14 cellular contexts compared by ENCODE assay signal in the genomic region with DNA sequence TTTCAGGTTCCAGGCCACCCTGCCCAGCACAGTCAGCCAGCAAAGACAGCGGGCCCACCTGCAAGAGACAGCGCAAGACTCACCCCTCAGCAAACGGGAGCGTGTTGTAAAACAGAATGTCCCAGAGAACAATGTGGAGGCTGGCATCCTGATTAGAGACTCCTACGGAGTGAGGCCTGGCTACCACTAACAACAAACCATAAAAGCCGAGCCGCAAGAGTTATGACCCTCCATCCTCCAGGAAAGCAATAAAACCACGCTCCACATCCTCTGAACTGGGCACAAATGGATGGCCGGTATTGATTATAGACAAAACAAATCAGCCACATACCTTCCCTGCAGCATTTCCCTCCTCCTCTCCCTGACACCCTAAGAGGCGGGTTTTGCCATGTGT.
"Had no signal": no experiment of that assay in that cellular context is flagged by ENCODE, and none has a peak within 500 bp of the region (broad histone marks: within the 10 kb centered on the region; RNA-seq: fewer than 3 reads in every experiment).

No MANE protein-coding gene starts in this region.

- H3K36me3 Mint-ChIP-seq: memory B cell; naive thymus-derived CD8-positive, alpha-beta T cell had no signal

- ATAC-seq: activated T-cell treated with anti-CD3 and anti-CD28 coated beads, Interleukin-2, amount 50 U/mL, for 72 hours; body of pancreas; naive thymus-derived CD8-positive, alpha-beta T cell had no signal

- H3K4me1 Mint-ChIP-seq: memory B cell had no signal

- H3K4me3 Mint-ChIP-seq: memory B cell; naive thymus-derived CD8-positive, alpha-beta T cell had no signal

- H3K27ac Mint-ChIP-seq: activated T-cell treated with anti-CD3 and anti-CD28 coated beads, Interleukin-2, amount 50 U/mL, for 72 hours; memory B cell had no signal

- DNase-seq: activated CD4-positive, alpha-beta T cell treated with anti-CD3 and anti-CD28 coated beads, Interleukin-2, amount 50 U/mL, for 48 hours; activated gamma-delta T cell treated with Interleukin-2 at 50 U/mL for 16 hours; activated T-cell treated with anti-CD3 and anti-CD28 coated beads, Interleukin-2, amount 50 U/mL, for 72 hours; amygdala; body of pancreas; caudate nucleus; hypothalamus; kidney; left ventricle myocardium inferior; naive thymus-derived CD8-positive, alpha-beta T cell; sigmoid colon; spleen; thyroid gland had no signal

- H3K9me3 Mint-ChIP-seq: activated T-cell treated with anti-CD3 and anti-CD28 coated beads, Interleukin-2, amount 50 U/mL, for 72 hours; memory B cell; naive thymus-derived CD8-positive, alpha-beta T cell had no signal
